8 cellular contexts compared by ENCODE assay signal in genomic region chr16:588639-588888, GRCh38. TPM values are rescaled to one million over a fixed set of nuclear protein-coding genes. Genes with fewer than 3 reads are reported as not detected.
DNase-seq lines count a peak whose midpoint lies in the region; ATAC-seq, FAIRE-seq and TF ChIP-seq lines count a peak whose summit lies in the region.

No MANE protein-coding gene starts in this region.

- no peak for TF ChIP-seq CTCF in HFFc6 (IDR thresholded peaks at IDR 0.05)

- FAIRE-seq in RCC 7860 (lab: Jason Lieb, UNC), result no peak

- peak overlapping the region; percentile 98 for H3K4me3 ChIP-seq in iPS-11a (ENCODE audit: low read depth, low read length)

- peaks cover 9% of the 10 kb centered on the region for H3K27me3 Mint-ChIP-seq in HFFc6 (ENCODE audit: insufficient read depth)
- H3K27me3 Mint-ChIP-seq in activated naive CD8-positive, alpha-beta T cell treated with anti-CD3 and anti-CD28 coated beads, Interleukin-2, amount 50 U/mL, for 24 hours, result no peaks in the 10 kb centered on the region

- H3K9me3 Mint-ChIP-seq in HFFc6, result no peaks in the 10 kb centered on the region
- no peaks in the 10 kb centered on the region for H3K9me3 Mint-ChIP-seq in activated naive CD8-positive, alpha-beta T cell treated with anti-CD3 and anti-CD28 coated beads, Interleukin-2, amount 50 U/mL, for 24 hours

- H3K4me1 Mint-ChIP-seq in HFFc6 (ENCODE audit: low read depth), result peaks cover 37% of the 10 kb centered on the region
- H3K4me1 Mint-ChIP-seq in activated naive CD8-positive, alpha-beta T cell treated with anti-CD3 and anti-CD28 coated beads, Interleukin-2, amount 50 U/mL, for 24 hours, result peaks cover 23% of the 10 kb centered on the region

- H3K27ac Mint-ChIP-seq in HFFc6, result peak overlapping the region; percentile 97
- H3K27ac Mint-ChIP-seq in activated naive CD8-positive, alpha-beta T cell treated with anti-CD3 and anti-CD28 coated beads, Interleukin-2, amount 50 U/mL, for 24 hours, result peak overlapping the region; percentile 99

- peak; percentile 3 for ATAC-seq in GM18511 (IDR thresholded peaks at IDR 0.05; ENCODE audit: unreplicated experiment)
- ATAC-seq in activated naive CD8-positive, alpha-beta T cell treated with anti-CD3 and anti-CD28 coated beads, Interleukin-2, amount 50 U/mL, for 24 hours, result peak; percentile 26

- peak overlapping the region; percentile 95 for H3K4me3 Mint-ChIP-seq in HFFc6
- H3K4me3 Mint-ChIP-seq in activated naive CD8-positive, alpha-beta T cell treated with anti-CD3 and anti-CD28 coated beads, Interleukin-2, amount 50 U/mL, for 24 hours, result peak overlapping the region; percentile 94

- peak; percentile 59 for DNase-seq in HFFc6
- DNase-seq in RCC 7860 (ENCODE audit: low spot score), result peak; percentile 58
- peak; percentile 68 for DNase-seq in activated naive CD8-positive, alpha-beta T cell treated with anti-CD3 and anti-CD28 coated beads, Interleukin-2, amount 50 U/mL, for 24 hours
- peak in 2 of 3 donors; percentile 49 to 55 for DNase-seq in stimulated activated CD4-positive, alpha-beta T cell treated with anti-CD3 and anti-CD28 coated beads, Interleukin-12 subunit alpha, Interleukin-12 subunit beta, amount 100 ng/mL, for 48 hours (ENCODE audit: low read depth in 2 of 3, low spot score in 1 of 3)
- DNase-seq in COLO829 (ENCODE audit: low spot score), result no peak
- no peak for DNase-seq in globus pallidus (ENCODE audit: low spot score)

- peaks cover 4% of the 10 kb centered on the region; the same call in 1 of the 2 replicates for H3K36me3 Mint-ChIP-seq in HFFc6 (ENCODE audit: low read depth)
- H3K36me3 Mint-ChIP-seq in activated naive CD8-positive, alpha-beta T cell treated with anti-CD3 and anti-CD28 coated beads, Interleukin-2, amount 50 U/mL, for 24 hours (ENCODE audit: low read depth), result peaks cover 13% of the 10 kb centered on the region

RNA-seq across cellular contexts. Expression of gene RAB40C, which starts 1.3 kb away (rescaled TPM):
- total RNA-seq in HFFc6 (2021; fragmentation: NEBNext Ultra II Directional; extraction: Animal tissue kit (Norgen Biotek cat#: 25700)), result 10 to 100 TPM; 11.3 to 14.8 (median 12.2) TPM

RNA-seq across cellular contexts. Expression of gene PIGQ, which starts 18.8 kb away (rescaled TPM):
- 10 to 100 TPM; 30.4 to 39.5 (median 35.4) TPM for total RNA-seq in HFFc6 (2021; fragmentation: NEBNext Ultra II Directional; extraction: Animal tissue kit (Norgen Biotek cat#: 25700))

RNA-seq across cellular contexts. Expression of gene NHLRC4, which starts 21.8 kb away (rescaled TPM):
- under 1 TPM in 5 of 6 experiments, not detected in 1; 0.24 to 0.58 (median 0.28) TPM for total RNA-seq in HFFc6 (2021; fragmentation: NEBNext Ultra II Directional; extraction: Animal tissue kit (Norgen Biotek cat#: 25700))

RNA-seq across cellular contexts. Expression of gene PRR35, which starts 28.4 kb away (rescaled TPM):
- total RNA-seq in HFFc6 (2021; fragmentation: NEBNext Ultra II Directional; extraction: Animal tissue kit (Norgen Biotek cat#: 25700)), result not detected

RNA-seq across cellular contexts. Expression of gene WFIKKN1, which starts 42.2 kb away (rescaled TPM):
- total RNA-seq in HFFc6 (2021; fragmentation: NEBNext Ultra II Directional; extraction: Animal tissue kit (Norgen Biotek cat#: 25700)), result under 1 TPM in 2 of 6 experiments, not detected in 4; 0.02 to 0.14 TPM

Comparison
In these comparisons a context has a peak if more than half of its experiments do, and no peak if none do; other contexts are left out.
1. DNase-seq: peak in HFFc6 (single experiment), RCC 7860 (single experiment), activated naive CD8-positive, alpha-beta T cell treated with anti-CD3 and anti-CD28 coated beads, Interleukin-2, amount 50 U/mL, for 24 hours (single experiment) and stimulated activated CD4-positive, alpha-beta T cell treated with anti-CD3 and anti-CD28 coated beads, Interleukin-12 subunit alpha, Interleukin-12 subunit beta, amount 100 ng/mL, for 48 hours (2 of 3); none in COLO829 (single experiment) and globus pallidus (single experiment).